25 cellular contexts compared by ENCODE assay signal in the genomic region with DNA sequence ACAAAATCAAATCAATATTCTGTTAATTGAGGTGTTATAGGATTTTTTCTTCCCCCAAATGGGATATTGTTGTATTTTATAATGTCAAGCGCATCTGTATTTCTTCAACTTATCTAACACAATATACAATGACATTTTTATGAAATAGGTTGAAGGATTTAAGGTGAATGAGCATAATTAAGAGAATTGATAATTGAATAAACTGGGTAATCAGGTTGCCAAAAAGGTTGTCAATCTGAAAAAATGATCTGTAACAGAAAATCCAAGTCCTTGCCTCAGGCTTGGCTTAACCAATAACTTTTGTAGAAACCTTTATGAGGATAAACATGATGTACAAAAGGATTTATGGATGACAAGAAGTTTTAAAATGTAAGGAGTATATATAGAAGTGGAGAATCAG.
"Had no signal": no experiment of that assay in that cellular context is flagged by ENCODE, and none has a peak within 500 bp of the region (broad histone marks: within the 10 kb centered on the region; RNA-seq: fewer than 3 reads in every experiment).

No MANE protein-coding gene starts in this region.

- H3K9me3 ChIP-seq: stomach, suprapubic skin, testis, thoracic aorta, thyroid gland, tibial artery, tibial nerve, upper lobe of left lung, upper lobe of right lung, uterus, vagina had no signal

- H3K36me3 ChIP-seq: stomach, suprapubic skin, thoracic aorta, thyroid gland, tibial artery, tibial nerve, upper lobe of left lung, upper lobe of right lung, uterus, vagina had no signal

- H3K27ac ChIP-seq: stomach, suprapubic skin, testis, thoracic aorta, thyroid gland, tibial artery, tibial nerve, upper lobe of left lung, upper lobe of right lung, uterus, vagina had no signal

- ATAC-seq: stimulated activated effector memory CD8-positive, alpha-beta T cell treated with anti-CD3 and anti-CD28 coated beads, Interleukin-12 subunit alpha, Interleukin-12 subunit beta, amount 100 ng/mL, for 72 hours; stimulated activated memory B cell treated with anti-CD40 and anti-IgM and Interleukin-4, amounts not matched to agents 10 μg/mL and 1 μg/mL and 100 μg/mL, for 72 hours; stimulated activated naive B cell treated with anti-CD40 and anti-IgM and Interleukin-4, amounts not matched to agents 10 μg/mL and 1 μg/mL and 100 μg/mL, for 72 hours; stimulated activated naive CD8-positive, alpha-beta T cell treated with anti-CD3 and anti-CD28 coated beads, Interleukin-15, amount 100 ng/mL, for 72 hours; stimulated activated naive CD8-positive, alpha-beta T cell treated with anti-CD3 and anti-CD28 coated beads, Interleukin-15, Interleukin-2, amounts not matched to agents 100 U/mL and 50 U/mL, for 24 hours; upper lobe of right lung had no signal

- H3K4me3 ChIP-seq: stomach, suprapubic skin, testis, thoracic aorta, thyroid gland, tibial artery, tibial nerve, upper lobe of left lung, upper lobe of right lung, uterus, vagina had no signal

- H3K27me3 ChIP-seq: stomach, suprapubic skin, testis, thyroid gland, tibial artery, tibial nerve, upper lobe of left lung, upper lobe of right lung, uterus, vagina had no signal

- DNase-seq: stimulated activated CD4-positive, alpha-beta T cell treated with anti-CD3 and anti-CD28 coated beads, Interleukin-2, amount 100 ng/mL, for 48 hours; stimulated activated CD4-positive, alpha-beta T cell treated with anti-CD3 and anti-CD28 coated beads, Interleukin-4, amount 100 ng/mL, for 1 hour; stimulated activated CD4-positive, alpha-beta T cell treated with anti-CD3 and anti-CD28 coated beads, Interleukin-4, amount 100 ng/mL, for 24 hours; stimulated activated CD4-positive, alpha-beta T cell treated with anti-CD3 and anti-CD28 coated beads, Interleukin-4, amount 100 ng/mL, for 4 hours; stimulated activated CD8-positive, alpha-beta memory T cell treated with anti-CD3 and anti-CD28 coated beads, Interleukin-4, amount 100 ng/mL, for 48 hours; stimulated activated naive B cell treated with anti-CD40 and anti-IgM and Interleukin-4, amounts not matched to agents 10 μg/mL and 1 μg/mL and 100 μg/mL, for 72 hours; stimulated activated naive CD4-positive, alpha-beta T cell; stimulated activated naive CD4-positive, alpha-beta T cell treated with Interleukin-2 at 50 U/mL for 16 hours; stimulated activated naive CD8-positive, alpha-beta T cell treated with anti-CD3 and anti-CD28 coated beads, Interleukin-15, amount 100 ng/mL, for 72 hours; stimulated activated naive CD8-positive, alpha-beta T cell treated with anti-CD3 and anti-CD28 coated beads, Interleukin-15, Interleukin-2, amounts not matched to agents 100 U/mL and 50 U/mL, for 24 hours; stomach; substantia nigra; testis; thyroid gland; tibial artery; trophoblast cell; upper lobe of left lung; upper lobe of right lung; uterus had no signal

- H3K4me1 ChIP-seq: stomach, suprapubic skin, testis, thyroid gland, tibial artery, tibial nerve, upper lobe of left lung, upper lobe of right lung, uterus, vagina had no signal
